8 cellular contexts compared by ENCODE assay signal in the genomic region with DNA sequence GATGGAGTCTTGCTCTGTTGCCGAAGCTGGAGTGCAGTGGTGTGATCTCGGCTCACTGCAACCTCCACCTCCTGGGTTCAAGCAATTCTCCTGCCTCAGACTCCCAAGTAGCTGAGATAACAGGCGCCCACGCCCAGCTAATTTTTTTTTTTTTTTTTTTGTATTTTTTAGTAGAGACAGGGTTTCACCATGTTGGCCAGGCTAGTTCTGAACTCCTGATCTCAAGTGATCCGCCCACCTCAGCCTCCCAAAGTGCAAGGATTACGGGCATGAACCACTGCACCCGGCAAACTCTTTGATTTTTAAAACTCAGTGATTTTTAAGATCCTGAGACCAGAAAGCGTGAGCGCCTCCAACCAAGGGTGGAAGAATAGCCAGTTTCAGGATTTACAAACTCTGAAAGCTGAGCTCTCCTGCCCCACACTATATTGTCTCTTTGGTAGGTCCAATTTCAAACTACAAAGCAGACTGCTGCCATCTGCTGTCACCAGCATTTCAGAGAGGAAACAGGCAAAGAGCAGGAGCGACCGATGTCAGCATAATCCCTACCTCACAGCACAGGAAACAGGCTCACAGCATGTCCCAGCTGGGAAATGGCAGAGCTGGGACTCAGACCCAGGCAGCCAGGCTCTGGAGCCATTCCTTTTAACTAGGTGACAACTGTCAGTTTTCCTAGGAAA. TPM values are rescaled to one million over a fixed set of nuclear protein-coding genes. Genes with fewer than 3 reads are reported as not detected.
DNase-seq lines count a peak whose midpoint lies in the region; ATAC-seq and TF ChIP-seq lines count a peak whose summit lies in the region.

No MANE protein-coding gene starts in this region.

- no peak for ATAC-seq in activated T-helper 17 cell treated with anti-CD3 and anti-CD28 coated beads, Interleukin-2, amount 50 U/mL, for 72 hours (replicated peaks)
- ATAC-seq in GM19035 (IDR thresholded peaks at IDR 0.05; ENCODE audit: unreplicated experiment) = no peak

- no peak overlapping the region for H2BK12ac ChIP-seq in mesenchymal stem cell (ENCODE audit: low read length in 2 of 2)

- H3K9me3 ChIP-seq in MM.1S (replicated peaks; ENCODE audit: insufficient read depth, low read length) (no peaks in the 10 kb centered on the region), mesenchymal stem cell (ENCODE audit: control insufficient read depth, low read length) (no peaks in the 10 kb centered on the region)

- H3K23ac ChIP-seq in mesenchymal stem cell (ENCODE audit: low read length in 2 of 2) = no peak overlapping the region

- no peaks in the 10 kb centered on the region for H3K9me2 ChIP-seq in MM.1S (replicated peaks; ENCODE audit: insufficient read depth, low read length)

- H3K79me1 ChIP-seq in mesenchymal stem cell (replicated peaks; ENCODE audit: low read length, poor library complexity, severe bottlenecking) = peaks cover 14% of the 10 kb centered on the region

- H2BK15ac ChIP-seq in mesenchymal stem cell (ENCODE audit: low read depth, poor library complexity, severe bottlenecking) = no peak overlapping the region

- no peak overlapping the region for H3K18ac ChIP-seq in mesenchymal stem cell (ENCODE audit: low read depth in 1 of 2, low read length in 2 of 2)

- no peak overlapping the region for H4K91ac ChIP-seq in mesenchymal stem cell (ENCODE audit: low read length)

- peaks cover 20% of the 10 kb centered on the region for H3K4me1 Mint-ChIP-seq in activated T-helper 17 cell treated with anti-CD3 and anti-CD28 coated beads, Interleukin-2, amount 50 U/mL, for 72 hours

- H2BK120ac ChIP-seq in mesenchymal stem cell (ENCODE audit: low read depth, low read length) = no peak overlapping the region

- H3K9ac ChIP-seq in MM.1S (ENCODE audit: low read length) (no peak overlapping the region), mesenchymal stem cell (ENCODE audit: low read length) (peak overlapping the region; percentile 51)

- H3K79me2 ChIP-seq in MM.1S (ENCODE audit: low read length) = peaks cover 42% of the 10 kb centered on the region

- H3K4me1 ChIP-seq in MM.1S (ENCODE audit: low read length) = peaks cover 6% of the 10 kb centered on the region
- peaks cover 12% of the 10 kb centered on the region for H3K4me1 ChIP-seq in mesenchymal stem cell (ENCODE audit: control insufficient read depth, insufficient read depth, low read depth, low read length)

- WGBS in mesenchymal stem cell = 75% methylated on average over 8 of the region's 11 CpGs

- no peak overlapping the region for H3K4ac ChIP-seq in mesenchymal stem cell (ENCODE audit: low read depth in 1 of 2, low read length in 2 of 2)

- H2AFZ ChIP-seq in MM.1S (ENCODE audit: low read length) = no peak overlapping the region
- H2AFZ ChIP-seq in mesenchymal stem cell (ENCODE audit: low read depth, low read length) = no peak overlapping the region

- TF ChIP-seq CTCF in MM.1S (IDR thresholded peaks at IDR 0.05; ENCODE audit: low read length) = peak; percentile 39

- H3K4me2 ChIP-seq in MM.1S (ENCODE audit: low read depth, low read length) (peak overlapping the region; percentile 20; the same call in 1 of the 2 replicates), mesenchymal stem cell (ENCODE audit: low read length, poor library complexity, severe bottlenecking) (no peak overlapping the region)

- DNase-seq in DMS53 treated with DMSO at 0.1 percent for 48 hours (lab: John Stamatoyannopoulos, UW; ENCODE audit: unreplicated experiment) = peak; percentile 31
- peak; percentile 50 for DNase-seq in MM.1S
- no peak for DNase-seq in mesenchymal stem cell
- DNase-seq in NCI-H1105 (lab: John Stamatoyannopoulos, UW) = no peak
- DNase-seq in hippocampal formation (lab: John Stamatoyannopoulos, UW) = no peak
- DNase-seq in pons (ENCODE audit: low spot score) = no peak

- peaks cover 54% of the 10 kb centered on the region for H3K36me3 Mint-ChIP-seq in activated T-helper 17 cell treated with anti-CD3 and anti-CD28 coated beads, Interleukin-2, amount 50 U/mL, for 72 hours (ENCODE audit: low read depth)

- H4K20me1 ChIP-seq in MM.1S (ENCODE audit: insufficient read depth, low read length) = no peaks in the 10 kb centered on the region

- peak overlapping the region; percentile 50 for H3K27ac Mint-ChIP-seq in activated T-helper 17 cell treated with anti-CD3 and anti-CD28 coated beads, Interleukin-2, amount 50 U/mL, for 72 hours

- H3K4me3 Mint-ChIP-seq in activated T-helper 17 cell treated with anti-CD3 and anti-CD28 coated beads, Interleukin-2, amount 50 U/mL, for 72 hours = peak overlapping the region; percentile 7

- H3K27ac ChIP-seq in MM.1S (ENCODE audit: low read length) = peak overlapping the region; percentile 42; the same call in 1 of the 2 replicates
- no peak overlapping the region for H3K27ac ChIP-seq in mesenchymal stem cell (ENCODE audit: low read length, poor library complexity, severe bottlenecking)

- no peak overlapping the region for H4K8ac ChIP-seq in mesenchymal stem cell (ENCODE audit: low read length)

- peaks cover 8% of the 10 kb centered on the region; the same call in 1 of the 2 replicates for H3F3A ChIP-seq in MM.1S (ENCODE audit: insufficient read depth, low read length)

- H3K36me3 ChIP-seq in MM.1S (replicated peaks; ENCODE audit: insufficient read depth, low read length) (0 out of 2 replicates have a peak, but pooled peaks cover 2% of the 10 kb centered on the region), mesenchymal stem cell (ENCODE audit: control insufficient read depth in 1 of 2, insufficient read depth in 2 of 2, low read depth in 1 of 2, low read length in 2 of 2) (peaks cover 20 to 22% of the 10 kb centered on the region in 2 experiments)

- H3K9me3 Mint-ChIP-seq in activated T-helper 17 cell treated with anti-CD3 and anti-CD28 coated beads, Interleukin-2, amount 50 U/mL, for 72 hours = no peaks in the 10 kb centered on the region

- no peaks in the 10 kb centered on the region for H3K27me3 Mint-ChIP-seq in activated T-helper 17 cell treated with anti-CD3 and anti-CD28 coated beads, Interleukin-2, amount 50 U/mL, for 72 hours

- no peak overlapping the region for H3K14ac ChIP-seq in mesenchymal stem cell (ENCODE audit: low read length in 2 of 2)

- no peak overlapping the region for H2AK5ac ChIP-seq in mesenchymal stem cell (ENCODE audit: low read length, severe bottlenecking)

- H3K4me3 ChIP-seq in MM.1S (ENCODE audit: low read length) (no peak overlapping the region), mesenchymal stem cell (ENCODE audit: insufficient read depth in 1 of 2, low read depth in 1 of 2, low read length in 2 of 2) (no peak overlapping the region)

- H3K27me3 ChIP-seq in MM.1S (replicated peaks; ENCODE audit: insufficient read depth, low read length) (no peaks in the 10 kb centered on the region), mesenchymal stem cell (ENCODE audit: control insufficient read depth in 1 of 2, insufficient read depth in 1 of 2, low read length in 2 of 2) (no peaks in the 10 kb centered on the region)

- H2BK5ac ChIP-seq in mesenchymal stem cell (ENCODE audit: low read depth, low read length, poor library complexity, severe bottlenecking) = no peak overlapping the region

RNA-seq across cellular contexts. Expression of gene NOSIP, which starts 9.2 kb away (rescaled TPM):
- total RNA-seq in activated T-helper 17 cell treated with anti-CD3 and anti-CD28 coated beads, Interleukin-2, amount 50 U/mL, for 72 hours = 100 to 1,000 TPM; 101 to 103 TPM
- 47.3 TPM for polyA plus RNA-seq in mesenchymal stem cell (2013, experiment 1 of 2)
- polyA plus RNA-seq in mesenchymal stem cell (2013, experiment 2 of 2) = 45.5 TPM

RNA-seq across cellular contexts. Expression of gene PRRG2, which starts 10.0 kb away (rescaled TPM):
- 10 to 100 TPM in 1 of 2 donors, 1 to 10 TPM in 1; 3.8 to 12.3 TPM for total RNA-seq in activated T-helper 17 cell treated with anti-CD3 and anti-CD28 coated beads, Interleukin-2, amount 50 U/mL, for 72 hours
- 0.50 TPM for polyA plus RNA-seq in mesenchymal stem cell (2013, experiment 1 of 2)
- 0.40 TPM for polyA plus RNA-seq in mesenchymal stem cell (2013, experiment 2 of 2)

RNA-seq across cellular contexts. Expression of gene PRR12, which starts 19.8 kb away (rescaled TPM):
- total RNA-seq in activated T-helper 17 cell treated with anti-CD3 and anti-CD28 coated beads, Interleukin-2, amount 50 U/mL, for 72 hours = 10 to 100 TPM; 27.2 to 27.8 TPM
- 12.1 TPM for polyA plus RNA-seq in mesenchymal stem cell (2013, experiment 1 of 2)
- 11.2 TPM for polyA plus RNA-seq in mesenchymal stem cell (2013, experiment 2 of 2)

RNA-seq across cellular contexts. Expression of gene RCN3, which starts 43.3 kb away (rescaled TPM):
- total RNA-seq in activated T-helper 17 cell treated with anti-CD3 and anti-CD28 coated beads, Interleukin-2, amount 50 U/mL, for 72 hours = 10 to 100 TPM in 1 of 2 donors, 1 to 10 TPM in 1; 1.2 to 11.8 TPM
- polyA plus RNA-seq in mesenchymal stem cell (2013, experiment 1 of 2) = 80.0 TPM
- 81.7 TPM for polyA plus RNA-seq in mesenchymal stem cell (2013, experiment 2 of 2)

RNA-seq across cellular contexts. Expression of gene FCGRT, which starts 58.7 kb away (rescaled TPM):
- 10 to 100 TPM; 11.1 to 15.8 TPM for total RNA-seq in activated T-helper 17 cell treated with anti-CD3 and anti-CD28 coated beads, Interleukin-2, amount 50 U/mL, for 72 hours
- polyA plus RNA-seq in mesenchymal stem cell (2013, experiment 1 of 2) = 183 TPM
- 203 TPM for polyA plus RNA-seq in mesenchymal stem cell (2013, experiment 2 of 2)

Comparison
In these comparisons a context has a peak if more than half of its experiments do, and no peak if none do; other contexts are left out.
1. DNase-seq: peak in DMS53 treated with DMSO at 0.1 percent for 48 hours (single experiment) and MM.1S (single experiment); none in mesenchymal stem cell (single experiment), NCI-H1105 (single experiment), hippocampal formation (0 of 2) and pons (single experiment).